In the genomic region with DNA sequence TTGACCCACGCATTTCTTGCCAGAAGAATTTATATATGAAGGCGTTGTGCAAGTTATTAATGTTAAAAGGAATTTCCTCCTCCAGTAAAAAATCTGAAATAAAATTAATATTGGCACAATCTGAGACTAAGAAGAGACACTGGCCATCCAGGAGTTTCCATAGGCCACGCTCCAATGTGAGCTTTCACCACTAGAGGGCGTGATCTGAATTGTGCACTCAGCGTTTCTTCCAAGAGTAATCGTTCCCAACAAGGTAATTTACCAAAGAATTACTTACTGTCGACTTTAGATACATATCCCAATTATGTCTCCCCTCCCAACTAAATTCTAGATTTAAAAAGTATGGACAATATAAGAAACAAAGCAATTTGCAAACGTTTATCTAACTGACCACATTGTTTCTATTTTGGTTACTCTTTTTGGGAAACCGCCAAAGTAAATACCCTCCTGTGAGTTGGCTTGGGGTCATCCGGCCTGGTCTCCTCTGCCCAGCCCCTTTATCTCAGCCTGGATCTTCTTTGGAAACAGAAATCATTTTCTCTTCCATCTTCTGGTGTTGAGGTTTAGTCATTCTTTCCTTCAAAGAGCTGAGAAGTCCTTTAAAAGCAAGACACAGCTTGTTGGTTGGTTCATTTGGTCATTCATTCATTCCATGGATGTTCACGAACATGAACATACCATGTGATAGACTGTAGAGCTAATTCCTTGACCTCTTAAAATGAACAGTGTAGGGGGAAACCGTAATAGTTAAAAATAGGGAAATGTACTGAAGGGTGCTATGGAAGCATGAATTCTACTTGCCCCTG, we compare ENCODE assay signal across 8 cellular contexts. TPM values are rescaled to one million over a fixed set of nuclear protein-coding genes. Genes with fewer than 3 reads are reported as not detected.
DNase-seq lines count a peak whose midpoint lies in the region; ATAC-seq and TF ChIP-seq lines count a peak whose summit lies in the region.

No MANE protein-coding gene starts in this region.

- no peaks in the 10 kb centered on the region for H3K4me1 ChIP-seq in thoracic aorta (ENCODE audit: control insufficient read depth in 1 of 2, low read depth in 2 of 2)

- peaks cover 7% of the 10 kb centered on the region for H3K36me3 Mint-ChIP-seq in effector memory CD8-positive, alpha-beta T cell (ENCODE audit: insufficient read depth)

- H3K4me3 Mint-ChIP-seq in effector memory CD8-positive, alpha-beta T cell, result no peak overlapping the region

- H3K9me3 ChIP-seq in thoracic aorta, result no peaks in the 10 kb centered on the region

- TF ChIP-seq CTCF in thoracic aorta (IDR thresholded peaks at IDR 0.05), result peak; percentile 76

- H3K4me1 Mint-ChIP-seq in effector memory CD8-positive, alpha-beta T cell (ENCODE audit: low read depth in 2 of 2), result no peaks in the 10 kb centered on the region

- DNase-seq in NOMO-1 treated with DMSO at 0.1 percent for 48 hours (lab: John Stamatoyannopoulos, UW; ENCODE audit: unreplicated experiment) (peak; percentile 32), NOMO-1 treated with dmso at 0.1 percent for 144 hours (lab: John Stamatoyannopoulos, UW; ENCODE audit: unreplicated experiment) (no peak), NCI-H1048 (lab: John Stamatoyannopoulos, UW) (peak; percentile 39), mucosa of gallbladder (ENCODE audit: low spot score) (peak; percentile 57), thoracic aorta (ENCODE audit: low spot score) (no peak), occipital lobe (lab: John Stamatoyannopoulos, UW) (no peak)
- peak; percentile 42 for DNase-seq in activated CD4-positive, CD25-positive, alpha-beta regulatory T cell treated with anti-CD3 and anti-CD28 coated beads, Interleukin-2, amount 50 U/mL, for 72 hours
- peak; percentile 21 to 40 (median 38) for DNase-seq in effector memory CD8-positive, alpha-beta T cell

- no peak overlapping the region for H3K27ac Mint-ChIP-seq in effector memory CD8-positive, alpha-beta T cell

- no peaks in the 10 kb centered on the region for H3K27me3 Mint-ChIP-seq in effector memory CD8-positive, alpha-beta T cell

- no peaks in the 10 kb centered on the region for H3K36me3 ChIP-seq in thoracic aorta

- no peak overlapping the region for H3K4me3 ChIP-seq in thoracic aorta

- peak; percentile 42 for ATAC-seq in effector memory CD8-positive, alpha-beta T cell (replicated peaks)
- no peak for ATAC-seq in thoracic aorta (ENCODE audit: insufficient number of reproducible peaks, low FRiP score, low read depth)

- no peaks in the 10 kb centered on the region for H3K27me3 ChIP-seq in thoracic aorta (replicated peaks; ENCODE audit: insufficient read depth)

- H3K27ac ChIP-seq in thoracic aorta, result no peak overlapping the region

- no peaks in the 10 kb centered on the region for H3K9me3 Mint-ChIP-seq in effector memory CD8-positive, alpha-beta T cell

RNA-seq across cellular contexts. Expression of a gene that starts 26.2 kb away (rescaled TPM):
- 95.9 TPM for total RNA-seq in mucosa of gallbladder
- 100 to 1,000 TPM in 1 of 2 donors, 10 to 100 TPM in 1; 90.2 to 199 TPM for total RNA-seq in thoracic aorta
- total RNA-seq in occipital lobe, result 305 TPM

Comparison
In these comparisons a context has a peak if more than half of its experiments do, and no peak if none do; other contexts are left out.
1. DNase-seq: peak in NOMO-1 treated with DMSO at 0.1 percent for 48 hours (single experiment), NCI-H1048 (single experiment), activated CD4-positive, CD25-positive, alpha-beta regulatory T cell treated with anti-CD3 and anti-CD28 coated beads, Interleukin-2, amount 50 U/mL, for 72 hours (single experiment), effector memory CD8-positive, alpha-beta T cell (3 of 3) and mucosa of gallbladder (single experiment); none in NOMO-1 treated with dmso at 0.1 percent for 144 hours (single experiment), thoracic aorta (single experiment) and occipital lobe (single experiment).